Comparison of ENCODE assay signal across 13 cellular contexts in the genomic region with DNA sequence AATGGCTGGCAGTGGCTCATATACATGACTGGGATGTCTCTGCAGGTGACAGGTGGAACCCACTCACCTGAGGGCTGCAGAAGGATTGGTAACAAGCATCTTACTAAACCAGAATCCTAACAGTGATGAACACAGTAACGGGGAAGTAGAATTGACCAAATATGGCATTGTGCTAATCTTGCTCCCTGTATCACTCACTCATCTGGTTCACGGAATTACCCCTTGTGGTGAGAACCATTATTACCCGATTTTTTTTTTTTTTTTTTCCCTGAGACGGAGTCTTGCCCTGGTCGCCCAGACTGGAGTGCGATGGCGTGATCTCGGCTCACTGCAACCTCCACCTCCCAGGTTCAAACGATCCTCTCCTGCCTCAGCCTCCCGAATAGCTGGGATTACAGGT.
DNase-seq lines count a peak whose midpoint lies in the region; ATAC-seq and TF ChIP-seq lines count a peak whose summit lies in the region.
"Had no signal": no experiment of that assay in that cellular context is flagged by ENCODE, and none has a peak within 500 bp of the region (broad histone marks: within the 10 kb centered on the region; RNA-seq: fewer than 3 reads in every experiment).

No MANE protein-coding gene starts in this region.

- no peaks in the 10 kb centered on the region for H3K4me1 Mint-ChIP-seq in activated T-helper 17 cell treated with anti-CD3 and anti-CD28 coated beads, Interleukin-2, amount 50 U/mL, for 72 hours
- no peaks in the 10 kb centered on the region for H3K4me1 Mint-ChIP-seq in Caco-2 (ENCODE audit: low read depth, unreplicated experiment)

- H3K27ac Mint-ChIP-seq in activated T-helper 17 cell treated with anti-CD3 and anti-CD28 coated beads, Interleukin-2, amount 50 U/mL, for 72 hours, result no peak overlapping the region
- H3K27ac Mint-ChIP-seq in Caco-2 (ENCODE audit: unreplicated experiment), result no peak overlapping the region

- POLR2A ChIA-PET in Caco-2 (lab: Charles Lee), result no interaction called here

- no peaks in the 10 kb centered on the region for H3K9me3 Mint-ChIP-seq in activated T-helper 17 cell treated with anti-CD3 and anti-CD28 coated beads, Interleukin-2, amount 50 U/mL, for 72 hours
- no peaks in the 10 kb centered on the region for H3K9me3 Mint-ChIP-seq in Caco-2 (ENCODE audit: unreplicated experiment)

- no peak overlapping the region for H3K4me3 Mint-ChIP-seq in activated T-helper 17 cell treated with anti-CD3 and anti-CD28 coated beads, Interleukin-2, amount 50 U/mL, for 72 hours
- no peak overlapping the region for H3K4me3 Mint-ChIP-seq in Caco-2 (ENCODE audit: unreplicated experiment)

- no peak overlapping the region for H3K4me3 ChIP-seq in HFF-Myc (replicated peaks; ENCODE audit: low read depth, low read length)
- no peak overlapping the region for H3K4me3 ChIP-seq in mesendoderm (ENCODE audit: low read length)
- no peak overlapping the region for H3K4me3 ChIP-seq in Caco-2 (ENCODE audit: low read depth, low read length)
- H3K4me3 ChIP-seq: mucosa of descending colon, sigmoid colon, uterus had no signal

- H3K27ac ChIP-seq in C4-2B (peak overlapping the region; percentile 79; the same call in 1 of the 2 replicates), mesendoderm (ENCODE audit: low read depth, low read length) (no peak overlapping the region)
- H3K27ac ChIP-seq: sigmoid colon, uterus had no signal

- H3K79me1 ChIP-seq in mesendoderm (ENCODE audit: low read length), result no peaks in the 10 kb centered on the region

- H2BK15ac ChIP-seq in mesendoderm (replicated peaks; ENCODE audit: low read depth), result no peak overlapping the region

- no peaks in the 10 kb centered on the region for H3K9me3 ChIP-seq in Caco-2
- H3K9me3 ChIP-seq: mucosa of descending colon, sigmoid colon, uterus had no signal

- DNase-seq in HFF-Myc (ENCODE audit: extremely low read depth, low read depth) (no peak), mesendoderm (peak; percentile 32), LoVo (ENCODE audit: low spot score) (no peak), GM20000 (ENCODE audit: low spot score) (no peak), Caco-2 (no peak)
- DNase-seq: anterior cingulate cortex, mucosa of descending colon, NCI-H1092 treated with DMSO at 0.1 percent for 48 hours, sigmoid colon, uterus had no signal

- H3K36me3 ChIP-seq in mesendoderm (ENCODE audit: control insufficient read depth, insufficient read depth, low read length), result peaks cover 2% of the 10 kb centered on the region
- no peaks in the 10 kb centered on the region; the same call in 1 of the 2 replicates for H3K36me3 ChIP-seq in Caco-2 (ENCODE audit: control insufficient read depth, insufficient read depth, low read length)
- H3K36me3 ChIP-seq: uterus had no signal

- CTCF ChIA-PET in Caco-2 (lab: Charles Lee), result interaction anchor here (0.7 kb wide), 1 partner anchor 348 kb away, joined by 3 read pairs; no protein-coding TSS in a partner anchor

- no peak overlapping the region for H4K8ac ChIP-seq in mesendoderm (ENCODE audit: low read depth, low read length)

- ATAC-seq in activated T-helper 17 cell treated with anti-CD3 and anti-CD28 coated beads, Interleukin-2, amount 50 U/mL, for 72 hours (replicated peaks), result peak; percentile 49
- ATAC-seq in GM21423 (IDR thresholded peaks at IDR 0.05; ENCODE audit: unreplicated experiment), result no peak
- ATAC-seq: mucosa of descending colon had no signal

- H4K5ac ChIP-seq in mesendoderm (ENCODE audit: low read length), result no peak overlapping the region

- no CpG with 5 or more reads among the region's 10 CpGs for WGBS in mesendoderm (ENCODE audit: extremely low coverage, insufficient coverage, low lambda C conversion rate)

- no peak overlapping the region for H2BK5ac ChIP-seq in mesendoderm (ENCODE audit: low read length)

- H3K79me2 ChIP-seq in mesendoderm (ENCODE audit: control insufficient read depth, insufficient read depth, low read length), result no peaks in the 10 kb centered on the region

- no peak overlapping the region for H3K56ac ChIP-seq in mesendoderm (ENCODE audit: low read length)

- H2BK120ac ChIP-seq in mesendoderm (ENCODE audit: low read depth, low read length), result no peak overlapping the region

- TF ChIP-seq CTCF in C4-2B (conservative IDR thresholded peaks at IDR 0.05), result no peak
- TF ChIP-seq CTCF in HFF-Myc (IDR thresholded peaks at IDR 0.05; ENCODE audit: low read depth, low read length, missing control alignments), result peak; percentile 10
- no peak for TF ChIP-seq CTCF in GM20000 (IDR thresholded peaks at IDR 0.05; ENCODE audit: extremely low read depth, missing control alignments)
- no peak for TF ChIP-seq CTCF in Caco-2 (IDR thresholded peaks at IDR 0.05; ENCODE audit: insufficient read depth in 1 of 2, low read depth in 1 of 2, low read length in 1 of 2, severe bottlenecking in 1 of 2, unreplicated experiment in 1 of 2)

- no peaks in the 10 kb centered on the region for H3K36me3 Mint-ChIP-seq in activated T-helper 17 cell treated with anti-CD3 and anti-CD28 coated beads, Interleukin-2, amount 50 U/mL, for 72 hours (ENCODE audit: low read depth)
- H3K36me3 Mint-ChIP-seq in Caco-2 (ENCODE audit: insufficient read depth, unreplicated experiment), result peaks cover 13% of the 10 kb centered on the region

- no peak overlapping the region for H3K4ac ChIP-seq in mesendoderm (ENCODE audit: low read depth, low read length)

- H3K18ac ChIP-seq in mesendoderm (ENCODE audit: low read length), result no peak overlapping the region

- H3K4me2 ChIP-seq in mesendoderm (ENCODE audit: low read length), result no peak overlapping the region

- H3K9ac ChIP-seq in mesendoderm (ENCODE audit: low read length), result no peak overlapping the region

- no peak overlapping the region for H2AK5ac ChIP-seq in mesendoderm (ENCODE audit: low read length)

- H3K27me3 ChIP-seq in mesendoderm (ENCODE audit: insufficient read depth, low read length, poor library complexity) (no peaks in the 10 kb centered on the region), Caco-2 (replicated peaks; ENCODE audit: control insufficient read depth, insufficient read depth, low read length) (no peaks in the 10 kb centered on the region)
- H3K27me3 ChIP-seq: sigmoid colon, uterus had no signal

- no TSS peak for BruUV-seq in Caco-2 (replicated peaks; lab: Mats Ljungman, UMichigan)

- H3K27me3 Mint-ChIP-seq in activated T-helper 17 cell treated with anti-CD3 and anti-CD28 coated beads, Interleukin-2, amount 50 U/mL, for 72 hours, result peaks cover 6% of the 10 kb centered on the region
- H3K27me3 Mint-ChIP-seq in Caco-2 (ENCODE audit: insufficient read depth, unreplicated experiment), result no peaks in the 10 kb centered on the region

- intact Hi-C loops in Caco-2 (cut with micrococcal nuclease; ENCODE audit: unreplicated experiment), result no loop called here

- H3K23ac ChIP-seq in mesendoderm (ENCODE audit: low read length), result no peak overlapping the region

- H3K4me1 ChIP-seq in mesendoderm (ENCODE audit: control insufficient read depth, low read depth, low read length), result no peaks in the 10 kb centered on the region
- H3K4me1 ChIP-seq in Caco-2, result no peaks in the 10 kb centered on the region
- H3K4me1 ChIP-seq: sigmoid colon, uterus had no signal
